Comparison of ENCODE assay signal across 15 cellular contexts in genomic region chr11:9330387-9331384, GRCh38. TPM values are rescaled to one million over a fixed set of nuclear protein-coding genes. Genes with fewer than 3 reads are reported as not detected.
DNase-seq lines count a peak whose midpoint lies in the region; ATAC-seq and TF ChIP-seq lines count a peak whose summit lies in the region.
"Had no signal": no experiment of that assay in that cellular context is flagged by ENCODE, and none has a peak within 500 bp of the region (broad histone marks: within the 10 kb centered on the region; RNA-seq: fewer than 3 reads in every experiment).

No MANE protein-coding gene starts in this region.

- no peak for TF ChIP-seq CTCF in fibroblast of mammary gland (conservative IDR thresholded peaks at IDR 0.05; ENCODE audit: control insufficient read depth, insufficient read depth, low read depth, low read length)

- ATAC-seq in HG03565 (IDR thresholded peaks at IDR 0.05; ENCODE audit: unreplicated experiment) = no peak
- ATAC-seq in GM18511 (IDR thresholded peaks at IDR 0.05; ENCODE audit: unreplicated experiment) = no peak
- ATAC-seq: naive thymus-derived CD4-positive, alpha-beta T cell had no signal

- DNase-seq in GM04504 (ENCODE audit: low read depth) = peak; percentile 93
- DNase-seq in RPMI7951 (ENCODE audit: low read depth) = peak; percentile 67
- DNase-seq in fibroblast of mammary gland (ENCODE audit: low read depth) = peak; percentile 88
- peak; percentile 23 for DNase-seq in skeletal muscle cell (ENCODE audit: low read depth)
- no peak for DNase-seq in substantia nigra (lab: John Stamatoyannopoulos, UW)
- DNase-seq in cortex of kidney (lab: John Stamatoyannopoulos, UW) = no peak
- DNase-seq: activated CD4-positive, alpha-beta T cell treated with anti-CD3 and anti-CD28 coated beads, Interleukin-2, amount 50 U/mL, for 4 hours; CD8-positive, alpha-beta memory T cell; naive thymus-derived CD4-positive, alpha-beta T cell; NCI-H345; OCI-M1; T-helper 2 cell had no signal

- H3K4me3 ChIP-seq in fibroblast of mammary gland (ENCODE audit: control insufficient read depth, low read depth, low read length) (no peak overlapping the region), skeletal muscle cell (ENCODE audit: low read depth, low read length) (no peak overlapping the region)
- H3K4me3 ChIP-seq: right atrium auricular region had no signal

- H3K27ac ChIP-seq in substantia nigra (ENCODE audit: low read depth, low read length, poor library complexity, severe bottlenecking) = no peak overlapping the region
- H3K27ac ChIP-seq: right atrium auricular region had no signal

RNA-seq across cellular contexts. Expression of gene TMEM41B, which starts 16.3 kb away (rescaled TPM):
- 26.9 and 28.4 TPM in 2 replicates for total RNA-seq in RPMI7951 (2014; rRNA removed; shearing (Covaris generic))

RNA-seq across cellular contexts. Expression of gene IPO7, which starts 53.8 kb away (rescaled TPM):
- total RNA-seq in RPMI7951 (2014; rRNA removed; shearing (Covaris generic)) = 79.0 and 88.7 TPM in 2 replicates

Comparison
In these comparisons a context has a peak if more than half of its experiments do, and no peak if none do; other contexts are left out.
1. DNase-seq: peak in GM04504 (single experiment), RPMI7951 (single experiment), fibroblast of mammary gland (single experiment) and skeletal muscle cell (single experiment); none in substantia nigra (0 of 49) and cortex of kidney (single experiment).